11 cellular contexts compared by ENCODE assay signal in the genomic region with DNA sequence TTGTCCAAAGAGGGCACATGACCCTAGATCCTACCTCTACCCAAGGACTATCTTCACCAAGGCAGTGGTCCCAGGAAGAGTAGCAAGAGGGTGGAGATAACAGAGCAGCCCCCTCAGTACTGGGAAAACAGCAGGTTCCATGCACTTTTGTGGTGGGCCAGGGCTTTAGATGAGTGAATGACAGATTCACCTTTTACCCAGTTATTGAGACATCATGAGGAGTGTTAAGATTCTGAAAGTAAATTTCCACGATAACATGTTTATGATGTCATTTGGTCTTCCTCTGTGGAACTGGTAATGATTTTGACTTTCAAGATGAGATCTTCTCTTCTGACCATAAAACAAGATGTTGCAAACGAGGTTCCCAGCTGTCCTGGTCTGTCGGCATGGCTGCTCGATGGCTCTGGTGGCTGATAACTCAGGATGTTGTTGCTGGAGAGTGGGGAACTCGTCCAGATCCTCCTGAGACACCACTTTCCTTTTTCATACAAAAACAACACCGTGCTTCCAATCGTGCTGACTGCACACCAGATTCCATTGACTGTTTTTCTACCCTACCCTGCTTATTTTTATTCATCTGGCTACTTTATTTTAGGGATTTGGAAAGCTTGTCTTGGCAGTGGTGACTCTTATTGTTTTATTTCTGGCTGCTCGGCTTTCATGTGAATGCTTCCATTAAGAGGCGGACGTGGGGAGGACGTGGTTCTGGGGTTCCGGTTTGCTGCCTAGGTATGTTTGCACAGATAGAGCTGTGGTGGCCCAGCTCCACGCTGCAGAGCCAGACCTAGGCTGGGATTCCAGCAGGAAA.
DNase-seq lines count a peak whose midpoint lies in the region; ATAC-seq and TF ChIP-seq lines count a peak whose summit lies in the region.
"Had no signal": no experiment of that assay in that cellular context is flagged by ENCODE, and none has a peak within 500 bp of the region (broad histone marks: within the 10 kb centered on the region; RNA-seq: fewer than 3 reads in every experiment).

No MANE protein-coding gene starts in this region.

- peak overlapping the region; percentile 24 for H3K4me3 ChIP-seq in astrocyte of the spinal cord (ENCODE audit: low read depth, low read length)
- H3K4me3 ChIP-seq in right cardiac atrium (ENCODE audit: low read length) = peak overlapping the region; percentile 4
- H3K4me3 ChIP-seq in skeletal muscle tissue (ENCODE audit: low read length in 3 of 3) = peak overlapping the region in 2 of 3 donors; percentile 31 to 59
- H3K4me3 ChIP-seq: colonic mucosa had no signal

- ATAC-seq in right cardiac atrium (peak; percentile 78 to 93), HG02588 (IDR thresholded peaks at IDR 0.05; ENCODE audit: unreplicated experiment) (no peak)

- intact Hi-C loops in right cardiac atrium (cut with DNase I) = no loop called here

- DNase-seq in Daoy (ENCODE audit: low read depth) (peak; percentile 18), astrocyte of the spinal cord (ENCODE audit: low read depth, low spot score) (peak; percentile 43), right cardiac atrium (peak; percentile 48 to 74 (median 73)), NCI-H345 (lab: John Stamatoyannopoulos, UW) (no peak), NCI-H1417 treated with DMSO at 0.1 percent for 48 hours (lab: John Stamatoyannopoulos, UW) (no peak), cerebellar nuclear complex (lab: John Stamatoyannopoulos, UW) (no peak)
- DNase-seq: colonic mucosa; NCI-H1048; stimulated activated CD4-positive, alpha-beta T cell treated with anti-CD3 and anti-CD28 coated beads, Interleukin-12 subunit alpha, Interleukin-12 subunit beta, amount 100 ng/mL, for 4 hours had no signal

- no peak for TF ChIP-seq CTCF in astrocyte of the spinal cord (IDR thresholded peaks at IDR 0.05; ENCODE audit: low read depth, low read length)

- H3K36me3 ChIP-seq in skeletal muscle tissue (ENCODE audit: control insufficient read depth in 3 of 3, insufficient read depth in 3 of 3, low read length in 3 of 3) = no peaks in the 10 kb centered on the region
- H3K36me3 ChIP-seq: colonic mucosa had no signal

- H3K9me3 ChIP-seq in right cardiac atrium (ENCODE audit: control insufficient read depth, low read length) (no peaks in the 10 kb centered on the region), skeletal muscle tissue (ENCODE audit: control insufficient read depth in 3 of 3, low read length in 3 of 3) (no peaks in the 10 kb centered on the region)
- H3K9me3 ChIP-seq: colonic mucosa had no signal

- in situ Hi-C loops in astrocyte of the spinal cord (cut with HindIII; ENCODE audit: low sequenced_read_pairs) = no loop called here

- H3K27me3 ChIP-seq in right cardiac atrium (ENCODE audit: control insufficient read depth, insufficient read depth) (no peaks in the 10 kb centered on the region), skeletal muscle tissue (ENCODE audit: control insufficient read depth in 3 of 3, insufficient read depth in 3 of 3, low read length in 3 of 3) (no peaks in the 10 kb centered on the region)
- H3K27me3 ChIP-seq: colonic mucosa had no signal

- no peak overlapping the region for H3K9ac ChIP-seq in skeletal muscle tissue (ENCODE audit: low read depth in 1 of 3, low read length in 3 of 3)

- H3K27ac ChIP-seq in right cardiac atrium (ENCODE audit: low read length) = peak overlapping the region; percentile 70
- peak overlapping the region; percentile 26 for H3K27ac ChIP-seq in skeletal muscle tissue (ENCODE audit: low read depth, low read length)
- H3K27ac ChIP-seq: colonic mucosa had no signal

- H3K4me1 ChIP-seq in right cardiac atrium (ENCODE audit: control insufficient read depth, insufficient read depth, low read length) (peaks cover 22% of the 10 kb centered on the region), skeletal muscle tissue (ENCODE audit: control insufficient read depth in 3 of 3, insufficient read depth in 3 of 3, low read length in 3 of 3) (peaks cover 15 to 25% (median 22%) of the 10 kb centered on the region in 3 donors)
- H3K4me1 ChIP-seq: colonic mucosa had no signal

- WGBS in right cardiac atrium = 27% methylated on average over 13 of the region's 13 CpGs

Comparison
In these comparisons a context has a peak if more than half of its experiments do, and no peak if none do; other contexts are left out.
1. DNase-seq: peak in Daoy (single experiment), astrocyte of the spinal cord (single experiment) and right cardiac atrium (3 of 3); none in NCI-H345 (single experiment), NCI-H1417 treated with DMSO at 0.1 percent for 48 hours (single experiment) and cerebellar nuclear complex (0 of 2).
2. Peak in every context shown above with its lines, with median percentiles within 50 percentile points of each other: H3K4me3 ChIP-seq.